In the genomic region with DNA sequence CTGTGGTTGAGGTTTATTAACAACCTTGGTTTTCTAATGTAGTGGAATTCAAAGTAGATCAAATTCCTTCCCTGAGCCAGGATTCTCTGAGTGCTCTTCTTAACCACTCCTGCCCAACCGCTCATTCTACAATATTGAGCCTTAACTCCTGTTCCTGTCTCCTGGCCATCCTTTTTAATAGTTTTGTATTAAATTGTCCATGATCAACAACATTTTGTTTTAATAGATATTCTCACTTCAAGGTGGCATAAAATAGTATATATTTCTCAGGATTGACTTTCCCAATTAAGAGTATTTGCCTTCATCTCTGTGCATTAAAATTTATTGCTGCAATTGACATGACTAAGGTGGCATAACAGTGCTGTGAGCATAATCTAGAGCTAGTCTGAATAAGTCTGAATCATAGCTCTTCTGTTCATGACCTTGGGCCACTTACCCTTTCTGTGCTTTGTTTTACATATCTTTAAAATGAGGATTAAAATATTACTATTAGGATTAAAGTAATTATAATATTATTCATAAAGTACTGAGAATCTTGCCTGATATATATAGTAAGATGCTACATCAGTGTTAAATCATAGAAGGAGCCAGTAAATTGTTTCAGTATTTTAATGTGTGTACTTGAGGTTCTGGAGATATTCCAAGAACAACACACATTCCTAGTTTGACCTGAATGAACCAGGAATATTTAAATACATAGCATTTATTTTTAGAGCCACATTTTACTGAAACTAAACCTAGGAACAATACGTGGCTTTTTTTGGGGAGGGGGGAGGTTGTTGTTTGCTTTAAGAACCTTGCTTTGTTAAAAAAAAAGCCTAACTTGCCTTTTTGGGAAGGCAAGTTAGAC, we compare ENCODE assay signal across 12 cellular contexts.
DNase-seq lines count a peak whose midpoint lies in the region; ATAC-seq, FAIRE-seq and TF ChIP-seq lines count a peak whose summit lies in the region.
"Had no signal": no experiment of that assay in that cellular context is flagged by ENCODE, and none has a peak within 500 bp of the region (broad histone marks: within the 10 kb centered on the region; RNA-seq: fewer than 3 reads in every experiment).

No MANE protein-coding gene starts in this region.

- H3K4me1 Mint-ChIP-seq in progenitor cell of endocrine pancreas (ENCODE audit: low read depth) = peaks cover 45% of the 10 kb centered on the region
- H3K4me1 Mint-ChIP-seq: activated CD4-positive, alpha-beta T cell treated with anti-CD3 and anti-CD28 coated beads for 36 hours; activated naive CD8-positive, alpha-beta T cell treated with anti-CD3 and anti-CD28 coated beads, Interleukin-2, amount 50 U/mL, for 24 hours had no signal

- no peak overlapping the region for H3K27ac ChIP-seq in esophagus muscularis mucosa (replicated peaks in 1 of 4)
- H3K27ac ChIP-seq: vagina had no signal

- H3K4me1 ChIP-seq in esophagus muscularis mucosa = peaks cover 40 to 76% (median 62%) of the 10 kb centered on the region in 4 donors

- H3K36me3 ChIP-seq in esophagus muscularis mucosa = no peaks in the 10 kb centered on the region
- H3K36me3 ChIP-seq: vagina had no signal

- no peaks in the 10 kb centered on the region for H3K27me3 ChIP-seq in esophagus muscularis mucosa
- H3K27me3 ChIP-seq: vagina had no signal

- ATAC-seq in HG02642 (IDR thresholded peaks at IDR 0.05; ENCODE audit: poor library complexity, unreplicated experiment) = no peak
- ATAC-seq: activated CD4-positive, alpha-beta T cell treated with anti-CD3 and anti-CD28 coated beads for 36 hours; activated naive CD8-positive, alpha-beta T cell treated with anti-CD3 and anti-CD28 coated beads, Interleukin-2, amount 50 U/mL, for 24 hours had no signal

- H3K9me3 ChIP-seq in esophagus muscularis mucosa = no peaks in the 10 kb centered on the region
- H3K9me3 ChIP-seq: vagina had no signal

- no peak overlapping the region for H3K4me3 ChIP-seq in esophagus muscularis mucosa
- H3K4me3 ChIP-seq: vagina had no signal

- intact Hi-C loops in esophagus muscularis mucosa (cut with DNase I) = no loop called here

- peak; percentile 17 for DNase-seq in H54 (ENCODE audit: insufficient read length, low spot score)
- DNase-seq in RKO (ENCODE audit: low spot score) = peak; percentile 35
- peak; percentile 10 for DNase-seq in fibroblast of the conjunctiva (ENCODE audit: low read depth)
- no peak for DNase-seq in progenitor cell of endocrine pancreas (ENCODE audit: low spot score, unreplicated experiment)
- DNase-seq in ureter (ENCODE audit: low spot score) = no peak
- DNase-seq in activated CD4-positive, CD25-positive, alpha-beta regulatory T cell treated with anti-CD3 and anti-CD28 coated beads, Interleukin-2, amount 50 U/mL, for 72 hours = no peak
- DNase-seq in esophagus muscularis mucosa (ENCODE audit: extremely low spot score) = no peak
- DNase-seq: activated CD4-positive, alpha-beta T cell treated with anti-CD3 and anti-CD28 coated beads for 36 hours; activated naive CD8-positive, alpha-beta T cell treated with anti-CD3 and anti-CD28 coated beads, Interleukin-2, amount 50 U/mL, for 24 hours; DND-41 had no signal

- TF ChIP-seq EP300 in esophagus muscularis mucosa (IDR thresholded peaks at IDR 0.05) = no peak

- 60% methylated on average over 2 of the region's 2 CpGs for WGBS in esophagus muscularis mucosa

- no peak overlapping the region for H3K4me3 Mint-ChIP-seq in progenitor cell of endocrine pancreas (ENCODE audit: low read depth)
- H3K4me3 Mint-ChIP-seq: activated CD4-positive, alpha-beta T cell treated with anti-CD3 and anti-CD28 coated beads for 36 hours; activated naive CD8-positive, alpha-beta T cell treated with anti-CD3 and anti-CD28 coated beads, Interleukin-2, amount 50 U/mL, for 24 hours had no signal

- TF ChIP-seq CTCF in progenitor cell of endocrine pancreas (IDR thresholded peaks at IDR 0.05; ENCODE audit: unreplicated experiment) = no peak
- TF ChIP-seq CTCF in esophagus muscularis mucosa (IDR thresholded peaks at IDR 0.05) = no peak

- no peaks in the 10 kb centered on the region for H3K27me3 Mint-ChIP-seq in progenitor cell of endocrine pancreas
- H3K27me3 Mint-ChIP-seq: activated CD4-positive, alpha-beta T cell treated with anti-CD3 and anti-CD28 coated beads for 36 hours had no signal

- peaks cover 2% of the 10 kb centered on the region for H3K9me3 Mint-ChIP-seq in progenitor cell of endocrine pancreas (ENCODE audit: low read depth)
- H3K9me3 Mint-ChIP-seq: activated naive CD8-positive, alpha-beta T cell treated with anti-CD3 and anti-CD28 coated beads, Interleukin-2, amount 50 U/mL, for 24 hours had no signal

- no peak for TF ChIP-seq POLR2A in H54 (IDR thresholded peaks at IDR 0.05; ENCODE audit: low read depth, low read length)
- no peak for TF ChIP-seq POLR2A in esophagus muscularis mucosa (IDR thresholded peaks at IDR 0.05; ENCODE audit: low read depth)

- FAIRE-seq in H54 (lab: Jason Lieb, UNC) = peak; percentile 96

- H3K36me3 Mint-ChIP-seq in progenitor cell of endocrine pancreas (ENCODE audit: insufficient read depth) = peaks cover 1% of the 10 kb centered on the region

- peak overlapping the region; percentile 54 for H3K27ac Mint-ChIP-seq in progenitor cell of endocrine pancreas
- H3K27ac Mint-ChIP-seq: activated CD4-positive, alpha-beta T cell treated with anti-CD3 and anti-CD28 coated beads for 36 hours; activated naive CD8-positive, alpha-beta T cell treated with anti-CD3 and anti-CD28 coated beads, Interleukin-2, amount 50 U/mL, for 24 hours had no signal

Comparison
In these comparisons a context has a peak if more than half of its experiments do, and no peak if none do; other contexts are left out.
1. DNase-seq: peak in H54 (single experiment), RKO (single experiment) and fibroblast of the conjunctiva (single experiment); none in progenitor cell of endocrine pancreas (single experiment), ureter (single experiment), activated CD4-positive, CD25-positive, alpha-beta regulatory T cell treated with anti-CD3 and anti-CD28 coated beads, Interleukin-2, amount 50 U/mL, for 72 hours (single experiment) and esophagus muscularis mucosa (single experiment).